Comparison of ENCODE assay signal across 1 cellular context in the genomic region with DNA sequence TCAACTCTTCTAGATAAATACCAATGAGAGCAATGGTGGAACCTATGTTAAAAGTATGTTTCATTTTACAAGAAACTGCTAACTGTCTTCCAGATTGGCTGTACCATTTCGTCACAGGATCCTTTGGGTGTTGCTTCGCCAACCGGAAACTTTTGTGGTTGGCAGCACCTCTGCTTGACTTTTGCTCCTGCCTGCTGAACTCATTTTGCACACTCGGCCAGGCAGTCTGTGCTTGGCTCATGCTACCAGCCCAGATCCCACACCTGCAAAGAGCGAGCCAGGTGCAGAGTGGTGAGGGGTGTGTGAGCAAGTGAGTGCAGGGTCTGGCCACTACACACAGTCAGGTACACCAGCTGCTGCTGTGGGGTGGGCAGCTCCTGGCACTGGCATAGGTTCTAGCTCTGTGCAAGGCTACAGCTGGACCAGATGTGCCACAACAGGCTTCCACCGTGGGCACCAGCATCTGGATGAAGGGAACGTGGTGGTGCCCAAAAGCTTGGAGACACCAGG.
TF ChIP-seq lines count a peak whose summit lies in the region.

No MANE protein-coding gene starts in this region.

TF ChIP-seq in GM23338, 12 proteins besides CTCF, POLR2A, EP300 and RAD21 (continued from another document):
- TF ChIP-seq, protein P1, sequence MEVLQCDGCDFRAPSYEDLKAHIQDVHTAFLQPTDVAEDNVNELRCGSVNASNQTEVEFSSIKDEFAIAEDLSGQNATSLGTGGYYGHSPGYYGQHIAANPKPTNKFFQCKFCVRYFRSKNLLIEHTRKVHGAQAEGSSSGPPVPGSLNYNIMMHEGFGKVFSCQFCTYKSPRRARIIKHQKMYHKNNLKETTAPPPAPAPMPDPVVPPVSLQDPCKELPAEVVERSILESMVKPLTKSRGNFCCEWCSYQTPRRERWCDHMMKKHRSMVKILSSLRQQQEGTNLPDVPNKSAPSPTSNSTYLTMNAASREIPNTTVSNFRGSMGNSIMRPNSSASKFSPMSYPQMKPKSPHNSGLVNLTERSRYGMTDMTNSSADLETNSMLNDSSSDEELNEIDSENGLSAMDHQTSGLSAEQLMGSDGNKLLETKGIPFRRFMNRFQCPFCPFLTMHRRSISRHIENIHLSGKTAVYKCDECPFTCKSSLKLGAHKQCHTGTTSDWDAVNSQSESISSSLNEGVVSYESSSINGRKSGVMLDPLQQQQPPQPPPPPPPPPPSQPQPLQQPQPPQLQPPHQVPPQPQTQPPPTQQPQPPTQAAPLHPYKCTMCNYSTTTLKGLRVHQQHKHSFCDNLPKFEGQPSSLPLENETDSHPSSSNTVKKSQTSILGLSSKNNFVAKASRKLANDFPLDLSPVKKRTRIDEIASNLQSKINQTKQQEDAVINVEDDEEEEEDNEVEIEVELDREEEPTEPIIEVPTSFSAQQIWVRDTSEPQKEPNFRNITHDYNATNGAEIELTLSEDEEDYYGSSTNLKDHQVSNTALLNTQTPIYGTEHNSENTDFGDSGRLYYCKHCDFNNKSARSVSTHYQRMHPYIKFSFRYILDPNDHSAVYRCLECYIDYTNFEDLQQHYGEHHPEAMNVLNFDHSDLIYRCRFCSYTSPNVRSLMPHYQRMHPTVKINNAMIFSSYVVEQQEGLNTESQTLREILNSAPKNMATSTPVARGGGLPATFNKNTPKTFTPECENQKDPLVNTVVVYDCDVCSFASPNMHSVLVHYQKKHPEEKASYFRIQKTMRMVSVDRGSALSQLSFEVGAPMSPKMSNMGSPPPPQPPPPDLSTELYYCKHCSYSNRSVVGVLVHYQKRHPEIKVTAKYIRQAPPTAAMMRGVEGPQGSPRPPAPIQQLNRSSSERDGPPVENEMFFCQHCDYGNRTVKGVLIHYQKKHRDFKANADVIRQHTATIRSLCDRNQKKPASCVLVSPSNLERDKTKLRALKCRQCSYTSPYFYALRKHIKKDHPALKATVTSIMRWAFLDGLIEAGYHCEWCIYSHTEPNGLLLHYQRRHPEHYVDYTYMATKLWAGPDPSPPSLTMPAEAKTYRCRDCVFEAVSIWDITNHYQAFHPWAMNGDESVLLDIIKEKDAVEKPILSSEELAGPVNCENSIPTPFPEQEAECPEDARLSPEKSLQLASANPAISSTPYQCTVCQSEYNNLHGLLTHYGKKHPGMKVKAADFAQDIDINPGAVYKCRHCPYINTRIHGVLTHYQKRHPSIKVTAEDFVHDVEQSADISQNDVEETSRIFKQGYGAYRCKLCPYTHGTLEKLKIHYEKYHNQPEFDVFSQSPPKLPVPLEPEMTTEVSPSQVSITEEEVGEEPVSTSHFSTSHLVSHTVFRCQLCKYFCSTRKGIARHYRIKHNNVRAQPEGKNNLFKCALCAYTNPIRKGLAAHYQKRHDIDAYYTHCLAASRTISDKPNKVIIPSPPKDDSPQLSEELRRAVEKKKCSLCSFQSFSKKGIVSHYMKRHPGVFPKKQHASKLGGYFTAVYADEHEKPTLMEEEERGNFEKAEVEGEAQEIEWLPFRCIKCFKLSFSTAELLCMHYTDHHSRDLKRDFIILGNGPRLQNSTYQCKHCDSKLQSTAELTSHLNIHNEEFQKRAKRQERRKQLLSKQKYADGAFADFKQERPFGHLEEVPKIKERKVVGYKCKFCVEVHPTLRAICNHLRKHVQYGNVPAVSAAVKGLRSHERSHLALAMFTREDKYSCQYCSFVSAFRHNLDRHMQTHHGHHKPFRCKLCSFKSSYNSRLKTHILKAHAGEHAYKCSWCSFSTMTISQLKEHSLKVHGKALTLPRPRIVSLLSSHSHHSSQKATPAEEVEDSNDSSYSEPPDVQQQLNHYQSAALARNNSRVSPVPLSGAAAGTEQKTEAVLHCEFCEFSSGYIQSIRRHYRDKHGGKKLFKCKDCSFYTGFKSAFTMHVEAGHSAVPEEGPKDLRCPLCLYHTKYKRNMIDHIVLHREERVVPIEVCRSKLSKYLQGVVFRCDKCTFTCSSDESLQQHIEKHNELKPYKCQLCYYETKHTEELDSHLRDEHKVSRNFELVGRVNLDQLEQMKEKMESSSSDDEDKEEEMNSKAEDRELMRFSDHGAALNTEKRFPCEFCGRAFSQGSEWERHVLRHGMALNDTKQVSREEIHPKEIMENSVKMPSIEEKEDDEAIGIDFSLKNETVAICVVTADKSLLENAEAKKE (CRISPR knock-in tag; IDR thresholded peaks at IDR 0.05) = no peak
- no peak for TF ChIP-seq EZH2phosphoT487 (IDR thresholded peaks at IDR 0.05; ENCODE audit: unreplicated experiment)
